8 cellular contexts compared by ENCODE assay signal in genomic region chr9:136625101-136626065, GRCh38. TPM values are rescaled to one million over a fixed set of nuclear protein-coding genes. Genes with fewer than 3 reads are reported as not detected.
DNase-seq lines count a peak whose midpoint lies in the region; ATAC-seq, FAIRE-seq and TF ChIP-seq lines count a peak whose summit lies in the region.

No MANE protein-coding gene starts in this region.

- no peaks in the 10 kb centered on the region for H3K27me3 ChIP-seq in BE2C
- no peaks in the 10 kb centered on the region; a peak in 1 of 4 replicates for H3K27me3 ChIP-seq in GM12878 (replicated peaks in 1 of 2; ENCODE audit: control insufficient read depth in 2 of 2, insufficient read depth in 2 of 2, low read length in 1 of 2)
- no peaks in the 10 kb centered on the region for H3K27me3 ChIP-seq in upper lobe of left lung

- in situ Hi-C loops in GM12878 (cut with MboI): loop anchor here (5.0 kb wide), 1 partner anchor 133 kb away; no protein-coding TSS in a partner anchor

- ATAC-seq in GM12878 (no peak; the same call in 1 of the 3 replicates), upper lobe of left lung (ENCODE audit: low FRiP score in 2 of 2) (peak in 1 of 2 donors; percentile 41), GM21576 (IDR thresholded peaks at IDR 0.05; ENCODE audit: unreplicated experiment) (no peak), GM19452 (IDR thresholded peaks at IDR 0.05; ENCODE audit: unreplicated experiment) (no peak), HG02885 (IDR thresholded peaks at IDR 0.05; ENCODE audit: poor library complexity, unreplicated experiment) (no peak)

- FAIRE-seq in GM12878 (lab: Jason Lieb, UNC): no peak

- H4K20me1 ChIP-seq in GM12878 (ENCODE audit: control insufficient read depth, insufficient read depth): no peaks in the 10 kb centered on the region

- no peak overlapping the region for H2AFZ ChIP-seq in GM12878 (ENCODE audit: control insufficient read depth, low read depth, low read length)

- DNase-seq in BE2C (peak; percentile 77), HT-29 (ENCODE audit: low spot score) (peak; percentile 40), GM12878 (ENCODE audit: low read depth, low spot score) (no peak), kidney tubule cell (ENCODE audit: low spot score) (peak; percentile 49), upper lobe of left lung (peak; percentile 80 to 86)

- RAD21 ChIA-PET in GM12878 (lab: Charles Lee; ENCODE audit: unreplicated experiment): interaction anchor here (0.6 to 7.7 kb wide), 9 partner anchors 62 to 204 kb away, joined by 3 to 126 read pairs (median 5); partner anchors contain the start of gene NOTCH1

- 21% methylated on average over 18 of the region's 19 CpGs for WGBS in GM12878 (ENCODE audit: insufficient coverage, insufficient replicate concordance, low lambda C conversion rate, missing lambda C conversion rate)
- WGBS in upper lobe of left lung, 2 donors: 20 to 37% methylated on average over 4 to 18 of the region's 19 CpGs

- no peak overlapping the region for H3K9ac ChIP-seq in GM12878 (ENCODE audit: control insufficient read depth, insufficient read depth, low read length)

- H3K9me3 ChIP-seq in BE2C (no peaks in the 10 kb centered on the region), GM12878 (replicated peaks; ENCODE audit: control insufficient read depth, insufficient read depth, low read length) (no peaks in the 10 kb centered on the region), upper lobe of left lung (no peaks in the 10 kb centered on the region)

- TF ChIP-seq POLR2A in GM12878 (IDR thresholded peaks at IDR 0.05; ENCODE audit: low read depth, low read length) (no peak), upper lobe of left lung (IDR thresholded peaks at IDR 0.05) (peak in 2 of 4 donors; percentile 8 to 13)

- no peaks in the 10 kb centered on the region for H3K79me2 ChIP-seq in GM12878 (ENCODE audit: control insufficient read depth, insufficient read depth, low read length)

- CTCF ChIA-PET in GM12878 (lab: Yijun Ruan, JAX): interaction anchor here (0.8 to 8.5 kb wide), 11 partner anchors 9 to 138 kb away, joined by 3 to 223 read pairs (median 4); no protein-coding TSS in a partner anchor

- peak; percentile 54 for TF ChIP-seq RAD21 in GM12878 (IDR thresholded peaks at IDR 0.05; ENCODE audit: insufficient read depth, low read depth, low read length)

- H3K27ac ChIP-seq in GM12878 (ENCODE audit: control insufficient read depth, insufficient read depth) (no peak overlapping the region), upper lobe of left lung (peak overlapping the region in 3 of 4 donors; percentile 31 to 64 (median 61))

- BruUV-seq in GM12878 (replicated peaks; lab: Mats Ljungman, UMichigan): no TSS peak

- H3K4me1 ChIP-seq in BE2C: peaks cover 9% of the 10 kb centered on the region; the same call in 1 of the 2 replicates
- H3K4me1 ChIP-seq in GM12878 (ENCODE audit: control insufficient read depth, insufficient read depth, low read length): no peaks in the 10 kb centered on the region; the same call in 1 of the 2 replicates
- H3K4me1 ChIP-seq in upper lobe of left lung: peaks cover 52 to 68% (median 54%) of the 10 kb centered on the region in 4 donors

- no peak overlapping the region for H3K4me3 ChIP-seq in BE2C (ENCODE audit: low read depth, low read length)
- H3K4me3 ChIP-seq in GM12878: no peak overlapping the region
- no peak overlapping the region for H3K4me3 ChIP-seq in upper lobe of left lung

- peak; percentile 38 for TF ChIP-seq CTCF in BE2C (IDR thresholded peaks at IDR 0.05; ENCODE audit: low read depth, low read length)
- TF ChIP-seq CTCF in GM12878 (IDR thresholded peaks at IDR 0.05 in 2 of 3, conservative IDR thresholded peaks at IDR 0.05 in 1 of 3; ENCODE audit: control insufficient read depth in 2 of 3, extremely low read depth in 1 of 3, insufficient read depth in 1 of 3, low read depth in 3 of 3, low read length in 3 of 3): peak; percentile 7 to 52 (median 31); a peak in 2 of 6 replicates
- peak; percentile 18 to 69 (median 46) for TF ChIP-seq CTCF in upper lobe of left lung (IDR thresholded peaks at IDR 0.05)

- H3K36me3 ChIP-seq in BE2C (no peaks in the 10 kb centered on the region), GM12878 (ENCODE audit: control insufficient read depth in 2 of 2, insufficient read depth in 2 of 2, low read length in 1 of 2) (no peaks in the 10 kb centered on the region), upper lobe of left lung (no peaks in the 10 kb centered on the region)

- POLR2A ChIA-PET in GM12878 (lab: Charles Lee): interaction anchor here (0.6 to 1.9 kb wide), 4 partner anchors 87 to 147 kb away, joined by 3 to 7 read pairs (median 4); no protein-coding TSS in a partner anchor

- no peak overlapping the region for H3K4me2 ChIP-seq in GM12878 (ENCODE audit: control insufficient read depth, insufficient read depth)

- TF ChIP-seq EP300 in GM12878 (IDR thresholded peaks at IDR 0.05; ENCODE audit: borderline replicate concordance in 1 of 2, control insufficient read depth in 1 of 2, low read depth in 2 of 2, low read length in 2 of 2) (no peak), upper lobe of left lung (IDR thresholded peaks at IDR 0.05) (peak in 1 of 4 donors; percentile 87)

- intact Hi-C loops in GM12878 (cut with micrococcal nuclease; ENCODE audit: unreplicated experiment): no loop called here

- SMC1A ChIA-PET in GM12878 (lab: Charles Lee; ENCODE audit: uncharacterized antibody, unreplicated experiment): interaction anchor here (0.7 to 3.8 kb wide), 9 partner anchors 13 to 216 kb away, joined by 3 to 60 read pairs (median 5); no protein-coding TSS in a partner anchor

TF ChIP-seq in GM12878, 131 proteins besides CTCF, POLR2A, EP300 and RAD21:
- TF ChIP-seq CHD2 (IDR thresholded peaks at IDR 0.05; ENCODE audit: borderline replicate concordance, low read depth, low read length) (no peak), ELK1 (IDR thresholded peaks at IDR 0.05; ENCODE audit: low read depth, low read length) (no peak), SMC3 (IDR thresholded peaks at IDR 0.05; ENCODE audit: borderline replicate concordance, low read length) (peak; percentile 55; the same call in 1 of the 2 replicates), NR2F1 (conservative IDR thresholded peaks at IDR 0.05) (peak; percentile 47), TCF12 (IDR thresholded peaks at IDR 0.05; ENCODE audit: low read depth, low read length) (0 out of 2 replicates have a peak, but pooled peaks have one; percentile 26), USF1 (IDR thresholded peaks at IDR 0.05; ENCODE audit: borderline replicate concordance, extremely low read length, insufficient read depth, low read depth, low read length) (no peak), ZNF24 (IDR thresholded peaks at IDR 0.05) (peak; percentile 88), GATAD2B (conservative IDR thresholded peaks at IDR 0.05; ENCODE audit: low read depth) (peak; percentile 96), MEF2B (IDR thresholded peaks at IDR 0.05; ENCODE audit: partially characterized antibody, poor library complexity, severe bottlenecking) (peak; percentile 97), RB1 (IDR thresholded peaks at IDR 0.05; ENCODE audit: borderline replicate concordance) (peak; percentile 69; the same call in 1 of the 2 replicates), RELA (IDR thresholded peaks at IDR 0.05; ENCODE audit: borderline replicate concordance, partially characterized antibody) (peak; percentile 14), BHLHE40 (IDR thresholded peaks at IDR 0.05; ENCODE audit: borderline replicate concordance in 1 of 2, low read depth in 2 of 2, low read length in 1 of 2) (0 out of 4 replicates have a peak, but pooled peaks of 1 of the 2 experiments have one; percentile 29), IKZF1 (conservative IDR thresholded peaks at IDR 0.05) (peak; percentile 40; the same call in 1 of the 2 replicates)
TF ChIP-seq in GM12878: peak in this region for 10.

RNA-seq across cellular contexts. Expression of gene EGFL7, which starts 37.3 kb away (rescaled TPM):
- 154 TPM for polyA plus RNA-seq in BE2C (2012; ENCODE audit: insufficient read depth, insufficient read length, low read depth)
- total RNA-seq in HT-29 (2014; rRNA removed; shearing (Covaris generic)): 3.2 and 6.4 TPM in 2 replicates
- not detected in 2 replicates for total RNA-seq in GM12878 (2013; cell fraction: nucleolus; rRNA removed)
- 0.06 and 0.16 TPM in 2 replicates for total RNA-seq in GM12878 (2014; rRNA removed)
- total RNA-seq in GM12878 (2014; rRNA removed; fragmentation: Illumina TruSeq; extraction: Trizol): not detected in 2 replicates
- total RNA-seq in GM12878 (2021): 0.46 and 0.64 TPM in 2 replicates
- polyA plus RNA-seq in GM12878 (2011; ENCODE audit: low read depth): not detected
- 0.06 and 0.11 TPM in 2 replicates for polyA plus RNA-seq in GM12878 (2011; rRNA removed)
- 0.20 and 0.30 TPM in 2 replicates for polyA plus RNA-seq in GM12878 (2011; cell fraction: cytosol; rRNA removed)
- polyA plus RNA-seq in GM12878 (2011; cell fraction: nucleus; rRNA removed): 0.41 and 0.51 TPM in 2 replicates
- 0.16 and 0.39 TPM in 2 replicates for polyA plus RNA-seq in GM12878 (2012)
- not detected in 2 replicates for polyA plus RNA-seq in GM12878 (2014; fragmentation: Illumina TruSeq; extraction: Trizol)
- not detected for polyA plus RNA-seq in GM12878 (2014; fragmentation: Nextera tagmentation; extraction: Ambion mirVana)
- 0.27 TPM in 1 of 2 replicates, not detected in the other for polyA plus RNA-seq in GM12878 (2014; rRNA removed)
- polyA plus RNA-seq in GM12878 (2016; fragmentation: Nextera tagmentation; extraction: Ambion mirVana): under 1 TPM in 1 of 2 experiments, not detected in 1; 0.19 TPM
- 0.36 TPM in 1 of 2 replicates, not detected in the other for polyA minus RNA-seq in GM12878 (2011; rRNA and poly(A)+ RNA removed)
- 0.94 and 1.2 TPM in 2 replicates for polyA minus RNA-seq in GM12878 (2011; cell fraction: cytosol; rRNA and poly(A)+ RNA removed)
- polyA minus RNA-seq in GM12878 (2011; cell fraction: nucleus; rRNA and poly(A)+ RNA removed): 0.96 TPM in 1 of 2 replicates, not detected in the other
- 100 to 1,000 TPM in 5 of 6 donors, 10 to 100 TPM in 1; 77.9 to 321 (median 165) TPM for total RNA-seq in upper lobe of left lung

Comparison
In these comparisons a context has a peak if more than half of its experiments do, and no peak if none do; other contexts are left out.
1. RNA of gene EGFL7, which starts 37.3 kb away (total RNA-seq): 77.9 to 321 TPM in upper lobe of left lung; 3.2 to 6.4 TPM in HT-29 and 0.06 to 0.64 TPM in GM12878; every median in the first group is over 10 times any median in the second.
2. Peak in every context shown above with its lines, with median percentiles within 50 percentile points of each other: CTCF ChIP-seq.